In genomic region chr1:30872948-30873263, GRCh38 we compare ENCODE assay signal across 19 cellular contexts. TPM values are rescaled to one million over a fixed set of nuclear protein-coding genes. Genes with fewer than 3 reads are reported as not detected.
DNase-seq lines count a peak whose midpoint lies in the region; ATAC-seq and TF ChIP-seq lines count a peak whose summit lies in the region.
"Had no signal": no experiment of that assay in that cellular context is flagged by ENCODE, and none has a peak within 500 bp of the region (broad histone marks: within the 10 kb centered on the region; RNA-seq: fewer than 3 reads in every experiment).

No MANE protein-coding gene starts in this region.

- H3K36me3 ChIP-seq in GM23248 (ENCODE audit: low read depth) = peaks cover 23% of the 10 kb centered on the region; the same call in 1 of the 2 replicates

- no peak overlapping the region for H3K4me3 Mint-ChIP-seq in chondrocyte (ENCODE audit: unreplicated experiment)
- H3K4me3 Mint-ChIP-seq: H9 had no signal

- WGBS in GM23248 (ENCODE audit: low coverage in 1 of 2, low lambda C conversion rate in 2 of 2, missing lambda C conversion rate in 2 of 2), 2 experiments = 95 to 100% methylated on average over 4 of the region's 4 CpGs

- TF ChIP-seq CTCF in chondrocyte (IDR thresholded peaks at IDR 0.05) = no peak

- H3K79me2 ChIP-seq in GM23248 (ENCODE audit: insufficient read depth) = no peaks in the 10 kb centered on the region

- no peak overlapping the region for H3K27ac ChIP-seq in GM23248
- H3K27ac ChIP-seq: A549, C4-2B had no signal

- H3K27ac Mint-ChIP-seq in chondrocyte (ENCODE audit: unreplicated experiment) = peak overlapping the region; percentile 13

- DNase-seq in GM23248 = peak; percentile 24
- DNase-seq in NCI-H2227 (lab: John Stamatoyannopoulos, UW; ENCODE audit: unreplicated experiment) = peak; percentile 64
- DNase-seq in chondrocyte (ENCODE audit: low spot score) = no peak
- DNase-seq in NCI-H2196 treated with DMSO at 0.1 percent for 48 hours (lab: John Stamatoyannopoulos, UW; ENCODE audit: unreplicated experiment) = no peak
- DNase-seq in activated CD4-positive, alpha-beta T cell treated with anti-CD3 and anti-CD28 coated beads, Interleukin-2, amount 50 U/mL, for 48 hours = no peak
- DNase-seq in cerebellar nuclear complex (lab: John Stamatoyannopoulos, UW) = no peak
- DNase-seq: Calu3, GF-D8, H9, IMR-90, MV-4-11, NCI-H1436 treated with DMSO at 0.1 percent for 48 hours, NCI-H2107, NCI-H748 treated with DMSO at 0.1 percent for 48 hours, SHP77 had no signal

- no peaks in the 10 kb centered on the region for H3K9me2 ChIP-seq in GM23248 (ENCODE audit: insufficient read depth)

- H4K20me1 ChIP-seq in GM23248 (ENCODE audit: insufficient read depth) = no peaks in the 10 kb centered on the region

- H3K4me1 ChIP-seq in GM23248 (ENCODE audit: insufficient read depth) = peaks cover 10% of the 10 kb centered on the region
- H3K4me1 ChIP-seq: A549 had no signal

- no peaks in the 10 kb centered on the region for H3K27me3 ChIP-seq in GM23248 (replicated peaks; ENCODE audit: insufficient read depth)

- H3K36me3 Mint-ChIP-seq in chondrocyte (ENCODE audit: low read depth) = peaks cover 5% of the 10 kb centered on the region

- peaks cover 18% of the 10 kb centered on the region for H3K4me1 Mint-ChIP-seq in chondrocyte (ENCODE audit: low read depth)

- H3K9me3 ChIP-seq in GM23248 (ENCODE audit: low read depth) (no peaks in the 10 kb centered on the region), iPS-18c (ENCODE audit: control insufficient read depth, insufficient read depth, low read length) (peaks cover 24% of the 10 kb centered on the region)
- H3K9me3 ChIP-seq: A549 had no signal

- H3K9ac ChIP-seq in GM23248 = no peak overlapping the region

- H3K4me3 ChIP-seq in GM23248 (no peak overlapping the region), iPS-18c (ENCODE audit: insufficient read depth, low read depth, low read length) (peak overlapping the region; percentile 24; the same call in 1 of the 2 replicates)
- H3K4me3 ChIP-seq: A549 had no signal

- H3K9me3 Mint-ChIP-seq in chondrocyte (ENCODE audit: low read depth) = no peaks in the 10 kb centered on the region
- H3K9me3 Mint-ChIP-seq: H9 had no signal

- no peak for ATAC-seq in GM21367 (IDR thresholded peaks at IDR 0.05; ENCODE audit: unreplicated experiment)

- H3F3A ChIP-seq in GM23248 (ENCODE audit: insufficient read depth) = no peaks in the 10 kb centered on the region

- H2AFZ ChIP-seq in GM23248 = no peak overlapping the region

- H3K4me2 ChIP-seq in GM23248 (ENCODE audit: unreplicated experiment) = no peak overlapping the region
- H3K4me2 ChIP-seq: A549 had no signal

- H3K27me3 Mint-ChIP-seq in chondrocyte (ENCODE audit: low read depth) = no peaks in the 10 kb centered on the region

- in situ Hi-C loops in GM23248 (cut with MboI) = no loop called here

RNA-seq across cellular contexts. Expression of gene SDC3, which starts 35.7 kb away (rescaled TPM):
- total RNA-seq in GM23248 (2014; rRNA removed; shearing (Covaris generic)) = 39.7 and 40.7 TPM in 2 replicates
- polyA plus RNA-seq in GM23248 (2016; fragmentation: Nextera tagmentation; extraction: Ambion mirVana) = 6.6 and 6.9 TPM in 2 replicates
- 46.8 to 69.3 TPM (median 47.3 TPM) in 3 replicates for total RNA-seq in chondrocyte

Comparison
In these comparisons a context has a peak if more than half of its experiments do, and no peak if none do; other contexts are left out.
1. DNase-seq: peak in GM23248 (single experiment) and NCI-H2227 (single experiment); none in chondrocyte (single experiment), NCI-H2196 treated with DMSO at 0.1 percent for 48 hours (single experiment), activated CD4-positive, alpha-beta T cell treated with anti-CD3 and anti-CD28 coated beads, Interleukin-2, amount 50 U/mL, for 48 hours (0 of 2) and cerebellar nuclear complex (0 of 2).